Comparison of ENCODE assay signal across 28 cellular contexts in genomic region chr1:107765484-107765883, GRCh38.
"Had no signal": no experiment of that assay in that cellular context is flagged by ENCODE, and none has a peak within 500 bp of the region (broad histone marks: within the 10 kb centered on the region; RNA-seq: fewer than 3 reads in every experiment).

No MANE protein-coding gene starts in this region.

- H3K4me1 ChIP-seq: esophagus squamous epithelium, gastrocnemius medialis, left lung, lower lobe of right lung had no signal

- H3K27me3 Mint-ChIP-seq: naive B cell had no signal

- H3K4me3 Mint-ChIP-seq: immature natural killer cell, mesothelial cell of epicardium had no signal

- H3K36me3 Mint-ChIP-seq: mesothelial cell of epicardium had no signal

- ATAC-seq: esophagus mucosa, gastrocnemius medialis, heart right ventricle, left colon, left lung, left ventricle myocardium superior, lower lobe of right lung, mucosa of descending colon had no signal

- H3K27me3 ChIP-seq: esophagus squamous epithelium, gastrocnemius medialis, heart right ventricle, left lung had no signal

- H3K27ac Mint-ChIP-seq: immature natural killer cell, mesothelial cell of epicardium had no signal

- DNase-seq: dermis blood vessel endothelial cell; dorsolateral prefrontal cortex; effector CD4-positive, alpha-beta T cell; effector memory CD4-positive, alpha-beta T cell; erythroblast; esophagus squamous epithelium; foreskin fibroblast; foreskin melanocyte; gastrocnemius medialis; glutamatergic neuron; head of caudate nucleus; heart right ventricle; hypothalamus; immature natural killer cell; islet precursor cell; kidney; kidney glomerular epithelial cell; left colon; left lung; left ventricle myocardium superior; lower lobe of right lung; mesenchymal stem cell; mucosa of descending colon; naive B cell had no signal

- H3K36me3 ChIP-seq: esophagus squamous epithelium, gastrocnemius medialis, lower lobe of right lung had no signal

- H3K9me3 Mint-ChIP-seq: immature natural killer cell, naive B cell had no signal

- H3K27ac ChIP-seq: coronary artery, dorsolateral prefrontal cortex, epithelial cell of prostate, esophagus squamous epithelium, gastrocnemius medialis, heart right ventricle, left lung, lower lobe of right lung had no signal

- H3K4me3 ChIP-seq: coronary artery, dorsolateral prefrontal cortex, esophagus squamous epithelium, gastrocnemius medialis, heart right ventricle, left lung, lower lobe of right lung, mucosa of descending colon had no signal

- H3K9me3 ChIP-seq: esophagus squamous epithelium, gastrocnemius medialis, left lung, lower lobe of right lung, mucosa of descending colon had no signal
